ENCODE assay signal across 8 cellular contexts in the genomic region with DNA sequence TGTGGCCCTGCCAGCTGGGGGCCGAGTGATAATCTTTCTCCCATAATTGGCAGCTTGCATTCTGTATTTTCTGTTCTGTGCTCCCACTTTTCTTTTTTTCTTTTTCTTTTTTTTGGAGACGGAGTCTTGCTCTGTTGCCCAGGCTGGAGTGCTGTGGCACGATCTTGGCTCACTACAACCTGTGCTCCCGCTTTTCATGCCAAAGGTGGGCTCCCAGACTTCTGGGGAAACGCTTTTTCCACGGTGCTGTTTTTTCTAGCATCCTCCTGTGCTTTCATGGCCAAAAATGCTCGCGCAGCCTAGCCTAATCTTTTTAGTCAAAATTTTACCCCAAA. TPM values are rescaled to one million over a fixed set of nuclear protein-coding genes. Genes with fewer than 3 reads are reported as not detected.
A peak's percentile ranks its signal among the peaks of the same experiment; 100 is the strongest.
DNase-seq lines count a peak whose midpoint lies in the region; ATAC-seq and TF ChIP-seq lines count a peak whose summit lies in the region.

No MANE protein-coding gene starts in this region.

- peaks cover 9% of the 10 kb centered on the region for H3K4me1 ChIP-seq in mucosa of descending colon (ENCODE audit: low read depth)

- H3K4me1 Mint-ChIP-seq in stimulated activated naive CD8-positive, alpha-beta T cell treated with anti-CD3 and anti-CD28 coated beads, Interleukin-15, Interleukin-2, amounts not matched to agents 100 ng/mL and 50 ng/mL, for 24 hours (ENCODE audit: low read depth): peaks cover 35% of the 10 kb centered on the region

- no peaks in the 10 kb centered on the region for H3K9me3 ChIP-seq in mucosa of descending colon

- peaks cover 27% of the 10 kb centered on the region for H3K36me3 Mint-ChIP-seq in stimulated activated naive CD8-positive, alpha-beta T cell treated with anti-CD3 and anti-CD28 coated beads, Interleukin-15, Interleukin-2, amounts not matched to agents 100 ng/mL and 50 ng/mL, for 24 hours (ENCODE audit: low read depth)

- H3K9me3 Mint-ChIP-seq in stimulated activated naive CD8-positive, alpha-beta T cell treated with anti-CD3 and anti-CD28 coated beads, Interleukin-15, Interleukin-2, amounts not matched to agents 100 ng/mL and 50 ng/mL, for 24 hours: no peaks in the 10 kb centered on the region

- TF ChIP-seq CTCF in choroid plexus epithelial cell (conservative IDR thresholded peaks at IDR 0.05; ENCODE audit: low read depth, low read length) (no peak), mucosa of descending colon (IDR thresholded peaks at IDR 0.05) (no peak)

- ATAC-seq in stimulated activated naive CD8-positive, alpha-beta T cell treated with anti-CD3 and anti-CD28 coated beads, Interleukin-15, Interleukin-2, amounts not matched to agents 100 U/mL and 50 U/mL, for 24 hours: no peak
- ATAC-seq in mucosa of descending colon (no peak), GM19023 (IDR thresholded peaks at IDR 0.05; ENCODE audit: unreplicated experiment) (no peak), HG03097 (IDR thresholded peaks at IDR 0.05; ENCODE audit: low FRiP score, unreplicated experiment) (no peak), HG03354 (IDR thresholded peaks at IDR 0.05; ENCODE audit: poor library complexity, severe bottlenecking, unreplicated experiment) (no peak), HG03439 (IDR thresholded peaks at IDR 0.05; ENCODE audit: unreplicated experiment) (no peak)

- H3K36me3 ChIP-seq in mucosa of descending colon (ENCODE audit: low read depth): no peaks in the 10 kb centered on the region

- intact Hi-C loops in mucosa of descending colon (cut with DNase I, micrococcal nuclease): no loop called here

- H3K4me3 ChIP-seq in choroid plexus epithelial cell (ENCODE audit: low read depth, low read length) (peak overlapping the region; percentile 92), mucosa of descending colon (peak overlapping the region; percentile 95)

- peak overlapping the region; percentile 89 for H3K4me3 Mint-ChIP-seq in stimulated activated naive CD8-positive, alpha-beta T cell treated with anti-CD3 and anti-CD28 coated beads, Interleukin-15, Interleukin-2, amounts not matched to agents 100 ng/mL and 50 ng/mL, for 24 hours

- no peaks in the 10 kb centered on the region for H3K27me3 Mint-ChIP-seq in stimulated activated naive CD8-positive, alpha-beta T cell treated with anti-CD3 and anti-CD28 coated beads, Interleukin-15, Interleukin-2, amounts not matched to agents 100 ng/mL and 50 ng/mL, for 24 hours

- no peak for DNase-seq in stimulated activated naive CD8-positive, alpha-beta T cell treated with anti-CD3 and anti-CD28 coated beads, Interleukin-15, Interleukin-2, amounts not matched to agents 100 U/mL and 50 U/mL, for 24 hours
- DNase-seq in choroid plexus epithelial cell (ENCODE audit: low read depth) (no peak), mucosa of descending colon (no peak)

- peak overlapping the region; percentile 98 for H3K27ac Mint-ChIP-seq in stimulated activated naive CD8-positive, alpha-beta T cell treated with anti-CD3 and anti-CD28 coated beads, Interleukin-15, Interleukin-2, amounts not matched to agents 100 ng/mL and 50 ng/mL, for 24 hours

RNA-seq across cellular contexts. Expression of gene AHCTF1, which starts 0.6 kb away (rescaled TPM):
- 10 to 100 TPM; 25.5 to 41.6 (median 27.6) TPM for total RNA-seq in mucosa of descending colon
